Comparison of ENCODE assay signal across 10 cellular contexts in the genomic region with DNA sequence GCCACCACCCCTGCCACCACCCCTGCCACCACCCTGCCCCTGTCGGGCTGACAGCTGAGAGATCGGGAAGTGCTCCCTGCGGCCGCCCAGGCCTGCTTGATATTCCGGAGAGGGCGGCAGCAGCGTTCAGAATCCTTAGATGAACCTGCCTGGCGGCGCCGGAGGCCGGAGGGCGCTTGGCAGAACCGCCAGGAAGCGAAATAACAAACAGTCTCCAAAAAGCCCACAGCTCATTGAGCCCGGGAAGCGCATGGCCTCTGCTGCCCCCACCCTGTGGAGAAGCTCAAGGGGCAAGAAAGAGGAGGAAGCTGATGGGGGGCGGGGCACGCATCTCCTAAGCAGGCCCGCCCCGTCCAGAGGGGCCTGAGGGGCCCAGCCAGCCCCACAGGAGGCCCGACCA.
DNase-seq lines count a peak whose midpoint lies in the region; ATAC-seq and TF ChIP-seq lines count a peak whose summit lies in the region.
"Had no signal": no experiment of that assay in that cellular context is flagged by ENCODE, and none has a peak within 500 bp of the region (broad histone marks: within the 10 kb centered on the region; RNA-seq: fewer than 3 reads in every experiment).

No MANE protein-coding gene starts in this region.

- H3K36me3 Mint-ChIP-seq in progenitor cell of endocrine pancreas (ENCODE audit: insufficient read depth): no peaks in the 10 kb centered on the region

- H3K9me3 Mint-ChIP-seq in progenitor cell of endocrine pancreas (ENCODE audit: low read depth): no peaks in the 10 kb centered on the region

- H3K4me3 Mint-ChIP-seq in progenitor cell of endocrine pancreas (ENCODE audit: low read depth): no peak overlapping the region

- intact Hi-C loops in Right ventricle myocardium inferior (cut with DNase I): loop anchor here (10.0 kb wide), 1 partner anchor 91 kb away; a partner anchor contains a TSS

- H3K9me3 ChIP-seq in right atrium auricular region (no peaks in the 10 kb centered on the region), muscle layer of colon (ENCODE audit: low read length) (no peaks in the 10 kb centered on the region)

- H3K4me1 ChIP-seq in right atrium auricular region: peaks cover 0 to 23% of the 10 kb centered on the region in 2 donors
- H3K4me1 ChIP-seq in foreskin keratinocyte: peaks cover 15% of the 10 kb centered on the region
- H3K4me1 ChIP-seq in muscle layer of colon (ENCODE audit: insufficient read depth, low read length): peaks cover 5% of the 10 kb centered on the region

- H3K4me1 Mint-ChIP-seq in progenitor cell of endocrine pancreas (ENCODE audit: low read depth): peaks cover 5% of the 10 kb centered on the region

- TF ChIP-seq CTCF in right atrium auricular region (IDR thresholded peaks at IDR 0.05) (peak in 1 of 2 donors; percentile 51), foreskin keratinocyte (conservative IDR thresholded peaks at IDR 0.05) (peak; percentile 60), progenitor cell of endocrine pancreas (IDR thresholded peaks at IDR 0.05; ENCODE audit: unreplicated experiment) (no peak)

- H3K27me3 Mint-ChIP-seq in progenitor cell of endocrine pancreas: peaks cover 22% of the 10 kb centered on the region

- H3K27me3 ChIP-seq in right atrium auricular region (no peaks in the 10 kb centered on the region), foreskin keratinocyte (no peaks in the 10 kb centered on the region), muscle layer of colon (ENCODE audit: control insufficient read depth in 1 of 2, insufficient read depth in 2 of 2, low read length in 2 of 2) (no peaks in the 10 kb centered on the region)

- no peak overlapping the region for H3K27ac Mint-ChIP-seq in progenitor cell of endocrine pancreas

- H3K36me3 ChIP-seq in right atrium auricular region (no peaks in the 10 kb centered on the region), muscle layer of colon (ENCODE audit: insufficient read depth, low read length) (no peaks in the 10 kb centered on the region)

- H3K4me3 ChIP-seq in right atrium auricular region: peak overlapping the region in 1 of 2 donors; percentile 12
- peak overlapping the region; percentile 2 to 38 for H3K4me3 ChIP-seq in muscle layer of colon (ENCODE audit: low read depth in 1 of 2, low read length in 2 of 2)

- peak; percentile 76 for ATAC-seq in Right ventricle myocardium inferior
- ATAC-seq in foreskin keratinocyte: peak; percentile 42
- ATAC-seq in HG02973 (IDR thresholded peaks at IDR 0.05; ENCODE audit: unreplicated experiment): no peak

- H3K9ac ChIP-seq in muscle layer of colon (ENCODE audit: low read length): no peak overlapping the region

- H3K27ac ChIP-seq in right atrium auricular region: no peak overlapping the region
- no peak overlapping the region for H3K27ac ChIP-seq in foreskin keratinocyte
- H3K27ac ChIP-seq in muscle layer of colon (ENCODE audit: low read depth, low read length): peak overlapping the region; percentile 41
- H3K27ac ChIP-seq: C4-2B had no signal

- DNase-seq in Right ventricle myocardium inferior (ENCODE audit: missing footprints) (peak; percentile 81), right atrium auricular region (ENCODE audit: low spot score) (no peak), foreskin keratinocyte (no peak), progenitor cell of endocrine pancreas (ENCODE audit: low spot score, unreplicated experiment) (no peak)
- no peak for DNase-seq in activated naive CD4-positive, alpha-beta T cell treated with anti-CD3 and anti-CD28 coated beads, Interleukin-2, amount 50 U/mL, for 16 hours
- DNase-seq in activated CD4-positive, CD25-positive, alpha-beta regulatory T cell treated with anti-CD3 and anti-CD28 coated beads, Interleukin-2, amount 50 U/mL, for 72 hours: no peak
- DNase-seq: MM.1S had no signal
